2 cellular contexts compared by ENCODE assay signal in genomic region chr1:2278591-2279209, GRCh38.
TF ChIP-seq lines count a peak whose summit lies in the region.

No MANE protein-coding gene starts in this region.

TF ChIP-seq in IMR-90, 13 proteins besides CTCF, POLR2A, EP300 and RAD21:
- TF ChIP-seq MXI1 (IDR thresholded peaks at IDR 0.05; ENCODE audit: borderline replicate concordance, low read depth, low read length) (no peak), MAZ (IDR thresholded peaks at IDR 0.05; ENCODE audit: borderline replicate concordance, low read depth, low read length) (no peak)
TF ChIP-seq in IMR-90: peak in this region for 0.

TF ChIP-seq in GM12891, 5 proteins besides CTCF, POLR2A, EP300 and RAD21:
- TF ChIP-seq PAX5 (IDR thresholded peaks at IDR 0.05; ENCODE audit: insufficient read depth, low read length, severe bottlenecking) (no peak), TAF1 (IDR thresholded peaks at IDR 0.05; ENCODE audit: low read depth, low read length) (no peak), POU2F2 (IDR thresholded peaks at IDR 0.05; ENCODE audit: low read depth, low read length) (no peak), SPI1 (IDR thresholded peaks at IDR 0.05; ENCODE audit: low read depth, low read length) (no peak), POLR2AphosphoS5 (IDR thresholded peaks at IDR 0.05; ENCODE audit: low read depth, low read length) (no peak)
